10 cellular contexts compared by ENCODE assay signal in the genomic region with DNA sequence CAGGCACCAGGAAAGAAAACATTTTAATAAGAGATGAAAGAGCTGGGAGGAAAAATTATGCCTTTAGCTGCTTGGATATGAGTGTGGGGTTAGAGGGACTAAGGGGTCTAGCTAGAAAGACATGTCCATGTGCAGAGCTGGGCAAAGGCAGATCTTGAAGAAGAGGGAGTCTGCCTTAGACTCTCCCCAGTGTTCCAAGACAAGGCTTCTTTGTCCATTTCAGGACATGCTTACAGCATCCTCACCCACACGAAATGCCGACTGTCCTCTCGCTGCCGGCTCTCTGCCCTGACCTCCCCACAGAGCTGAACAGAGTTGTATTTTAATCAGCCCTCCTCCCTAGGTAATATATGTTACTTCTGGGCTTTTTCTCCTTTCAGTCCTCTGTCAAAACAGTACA.
"Had no signal": no experiment of that assay in that cellular context is flagged by ENCODE, and none has a peak within 500 bp of the region (broad histone marks: within the 10 kb centered on the region; RNA-seq: fewer than 3 reads in every experiment).

No MANE protein-coding gene starts in this region.

- DNase-seq: effector CD8-positive, alpha-beta T cell; kidney; naive thymus-derived CD4-positive, alpha-beta T cell; nephron progenitor cell; small intestine; stimulated activated CD4-positive, alpha-beta T cell treated with anti-CD3 and anti-CD28 coated beads, Interleukin-2, amount 100 ng/mL, for 48 hours; stimulated activated naive CD4-positive, alpha-beta T cell treated with Interleukin-2 at 50 U/mL for 16 hours; tibial artery; upper lobe of left lung; uterus had no signal
